ENCODE assay signal across 15 cellular contexts in the genomic region with DNA sequence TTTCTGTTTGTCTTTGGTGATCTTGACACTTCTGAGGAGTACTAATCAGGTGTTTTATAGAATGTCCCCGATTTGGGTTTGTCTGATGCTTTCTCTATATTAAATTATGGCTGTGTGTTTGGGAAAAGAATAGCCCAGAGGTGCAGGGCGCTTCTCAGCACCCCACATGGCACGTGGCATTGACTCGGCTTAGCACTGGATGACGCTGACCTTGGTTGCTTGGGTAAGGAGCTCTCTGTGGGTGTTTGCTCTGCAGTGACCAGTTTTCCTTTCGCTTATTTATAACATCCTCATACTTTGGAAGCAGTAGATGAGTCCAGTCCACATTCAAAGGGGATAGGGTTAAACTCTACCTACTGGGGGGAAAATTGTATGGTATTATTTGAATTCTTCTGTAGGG. TPM values are rescaled to one million over a fixed set of nuclear protein-coding genes. Genes with fewer than 3 reads are reported as not detected.
DNase-seq lines count a peak whose midpoint lies in the region; ATAC-seq, FAIRE-seq and TF ChIP-seq lines count a peak whose summit lies in the region.
"Had no signal": no experiment of that assay in that cellular context is flagged by ENCODE, and none has a peak within 500 bp of the region (broad histone marks: within the 10 kb centered on the region; RNA-seq: fewer than 3 reads in every experiment).

No MANE protein-coding gene starts in this region.

- H3K4me3 ChIP-seq in OCI-LY1 (ENCODE audit: low read depth, low read length, poor library complexity, severe bottlenecking) = peak overlapping the region; percentile 44
- H3K4me3 ChIP-seq in endodermal cell (ENCODE audit: low read length) = no peak overlapping the region
- H3K4me3 ChIP-seq in pancreas = no peak overlapping the region
- H3K4me3 ChIP-seq: ovary had no signal

- peaks cover 3% of the 10 kb centered on the region for H3K9me3 Mint-ChIP-seq in activated CD4-positive, alpha-beta T cell treated with anti-CD3 and anti-CD28 coated beads, Interleukin-2, amount 10 ng/mL, durations not matched to agents 24 days and 14 days
- no peaks in the 10 kb centered on the region for H3K9me3 Mint-ChIP-seq in endodermal cell

- H3K9ac ChIP-seq in OCI-LY1 (ENCODE audit: low read length) = 0 out of 2 replicates have a peak overlapping the region, but pooled peaks have one; percentile 66
- no peak overlapping the region for H3K9ac ChIP-seq in endodermal cell (ENCODE audit: extremely low read depth, low read length, poor library complexity, severe bottlenecking)

- H3K27ac ChIP-seq in OCI-LY1 (ENCODE audit: low read depth, low read length, poor library complexity, severe bottlenecking) = peak overlapping the region; percentile 96
- H3K27ac ChIP-seq in endodermal cell (ENCODE audit: low read depth, low read length) = no peak overlapping the region
- H3K27ac ChIP-seq in pancreas = peak overlapping the region in 2 of 4 donors; percentile 56 to 66
- H3K27ac ChIP-seq: ovary had no signal

- intact Hi-C loops in activated CD4-positive, alpha-beta T cell treated with anti-CD3 and anti-CD28 coated beads, Interleukin-2, amount 10 ng/mL, durations not matched to agents 24 days and 14 days (cut with micrococcal nuclease) = no loop called here
- intact Hi-C loops in pancreas (cut with DNase I) = no loop called here

- TF ChIP-seq CTCF in OCI-LY1 (IDR thresholded peaks at IDR 0.05; ENCODE audit: low read length) (no peak), endodermal cell (conservative IDR thresholded peaks at IDR 0.05) (no peak), pancreas (IDR thresholded peaks at IDR 0.05) (no peak)

- H2AFZ ChIP-seq in OCI-LY1 (ENCODE audit: low read length) = no peak overlapping the region

- ATAC-seq in pancreas = peak; percentile 76 to 84 (median 80)
- no peak for ATAC-seq in GM21786 (IDR thresholded peaks at IDR 0.05; ENCODE audit: unreplicated experiment)

- peak overlapping the region; percentile 24 for H3K4me3 Mint-ChIP-seq in activated CD4-positive, alpha-beta T cell treated with anti-CD3 and anti-CD28 coated beads, Interleukin-2, amount 10 ng/mL, durations not matched to agents 24 days and 14 days
- H3K4me3 Mint-ChIP-seq in endodermal cell = no peak overlapping the region

- no peaks in the 10 kb centered on the region for H3K9me3 ChIP-seq in OCI-LY1 (ENCODE audit: low read length)
- no peaks in the 10 kb centered on the region for H3K9me3 ChIP-seq in endodermal cell (ENCODE audit: control insufficient read depth, low read length)
- H3K9me3 ChIP-seq in pancreas = no peaks in the 10 kb centered on the region
- H3K9me3 ChIP-seq: ovary had no signal

- H3K4me1 ChIP-seq in OCI-LY1 (ENCODE audit: insufficient read depth, low read length, severe bottlenecking) (peaks cover 86% of the 10 kb centered on the region), endodermal cell (ENCODE audit: control insufficient read depth, insufficient read depth, low read length) (peaks cover 5% of the 10 kb centered on the region), pancreas (peaks cover 31 to 51% (median 46%) of the 10 kb centered on the region in 3 donors)

- H3K4me2 ChIP-seq in OCI-LY1 (ENCODE audit: low read length) = peak overlapping the region; percentile 87; the same call in 1 of the 2 replicates

- H3F3A ChIP-seq in OCI-LY1 (ENCODE audit: insufficient read depth, low read length) = no peaks in the 10 kb centered on the region

- H3K36me3 ChIP-seq in OCI-LY1 (ENCODE audit: insufficient read depth, low read length) (peaks cover 10% of the 10 kb centered on the region; the same call in 1 of the 2 replicates), endodermal cell (ENCODE audit: control insufficient read depth, insufficient read depth, low read length) (peaks cover 3% of the 10 kb centered on the region), pancreas (no peaks in the 10 kb centered on the region)
- H3K36me3 ChIP-seq: ovary had no signal

- peaks cover 23% of the 10 kb centered on the region for H3K36me3 Mint-ChIP-seq in activated CD4-positive, alpha-beta T cell treated with anti-CD3 and anti-CD28 coated beads, Interleukin-2, amount 10 ng/mL, durations not matched to agents 24 days and 14 days (ENCODE audit: low read depth)
- peaks cover 5% of the 10 kb centered on the region for H3K36me3 Mint-ChIP-seq in endodermal cell (ENCODE audit: low read depth)

- peaks cover 79% of the 10 kb centered on the region for H3K4me1 Mint-ChIP-seq in activated CD4-positive, alpha-beta T cell treated with anti-CD3 and anti-CD28 coated beads, Interleukin-2, amount 10 ng/mL, durations not matched to agents 24 days and 14 days
- peaks cover 69% of the 10 kb centered on the region for H3K4me1 Mint-ChIP-seq in endodermal cell

- peak; percentile 54 for DNase-seq in activated CD4-positive, alpha-beta T cell treated with anti-CD3 and anti-CD28 coated beads, Interleukin-2, amount 10 ng/mL, durations not matched to agents 24 days and 14 days
- no peak for DNase-seq in activated CD4-positive, alpha-beta T cell treated with anti-CD3 and anti-CD28 coated beads, Interleukin-2, amount 50 U/mL, for 1 hour
- DNase-seq in endodermal cell = no peak
- DNase-seq in pancreas = peak in 3 of 6 donors; percentile 32 to 48 (median 38)
- DNase-seq in DMS114 treated with DMSO at 0.1 percent for 48 hours (lab: John Stamatoyannopoulos, UW; ENCODE audit: unreplicated experiment) = no peak
- DNase-seq in DMS 273 (lab: John Stamatoyannopoulos, UW; ENCODE audit: unreplicated experiment) = no peak
- DNase-seq: activated CD8-positive, alpha-beta memory T cell treated with anti-CD3 and anti-CD28 coated beads for 24 hours; amniotic stem cell; cortex of kidney; NCI-H1105; ovary; SW 1271 had no signal

- H4K20me1 ChIP-seq in OCI-LY1 (ENCODE audit: insufficient read depth, low read length) = no peaks in the 10 kb centered on the region

- H3K27me3 Mint-ChIP-seq in activated CD4-positive, alpha-beta T cell treated with anti-CD3 and anti-CD28 coated beads, Interleukin-2, amount 10 ng/mL, durations not matched to agents 24 days and 14 days = no peaks in the 10 kb centered on the region
- no peaks in the 10 kb centered on the region for H3K27me3 Mint-ChIP-seq in endodermal cell (ENCODE audit: insufficient read depth)

- no peaks in the 10 kb centered on the region for H3K9me2 ChIP-seq in OCI-LY1 (ENCODE audit: low read depth, low read length)

- H3K27me3 ChIP-seq in OCI-LY1 (ENCODE audit: insufficient read depth, low read length) (no peaks in the 10 kb centered on the region), endodermal cell (ENCODE audit: control insufficient read depth, insufficient read depth, low read length, poor library complexity, severe bottlenecking) (no peaks in the 10 kb centered on the region), pancreas (no peaks in the 10 kb centered on the region)
- H3K27me3 ChIP-seq: ovary had no signal

- WGBS in endodermal cell (ENCODE audit: insufficient coverage in 1 of 2, insufficient read length in 1 of 2), 2 experiments = 93 to 95% methylated on average over 4 to 6 of the region's 6 CpGs
- WGBS in pancreas, 2 donors = 39 to 40% methylated on average over 6 of the region's 6 CpGs

- no peak for FAIRE-seq in pancreas (lab: Jason Lieb, UNC)
- FAIRE-seq: A204.1 had no signal

- peaks cover 100% of the 10 kb centered on the region for H3K79me2 ChIP-seq in OCI-LY1 (ENCODE audit: insufficient read depth, low read length)

- H3K27ac Mint-ChIP-seq in activated CD4-positive, alpha-beta T cell treated with anti-CD3 and anti-CD28 coated beads, Interleukin-2, amount 10 ng/mL, durations not matched to agents 24 days and 14 days = peak overlapping the region; percentile 44
- H3K27ac Mint-ChIP-seq in endodermal cell = peak overlapping the region; percentile 25

RNA-seq across cellular contexts. Expression of a gene that starts 12.5 kb away (rescaled TPM):
- 31.6 and 33.9 TPM in 2 replicates for total RNA-seq in activated CD4-positive, alpha-beta T cell treated with anti-CD3 and anti-CD28 coated beads, Interleukin-2, amount 10 ng/mL, durations not matched to agents 24 days and 14 days
- 10 to 100 TPM; 44.9 to 47.0 TPM for total RNA-seq in endodermal cell
- 41.7 TPM for polyA plus RNA-seq in endodermal cell (2013, experiment 1 of 2)
- polyA plus RNA-seq in endodermal cell (2013, experiment 2 of 2) = 35.4 TPM
- total RNA-seq in pancreas = 10 to 100 TPM; 18.0 to 26.9 (median 21.3) TPM
- polyA plus RNA-seq in pancreas = 10 to 100 TPM; 15.7 to 28.1 TPM

RNA-seq across cellular contexts. Expression of a gene that starts 14.4 kb away (rescaled TPM):
- 145 and 147 TPM in 2 replicates for total RNA-seq in activated CD4-positive, alpha-beta T cell treated with anti-CD3 and anti-CD28 coated beads, Interleukin-2, amount 10 ng/mL, durations not matched to agents 24 days and 14 days
- 10 to 100 TPM; 38.3 to 46.1 TPM for total RNA-seq in endodermal cell
- polyA plus RNA-seq in endodermal cell (2013, experiment 1 of 2) = 29.2 TPM
- 27.1 TPM for polyA plus RNA-seq in endodermal cell (2013, experiment 2 of 2)
- total RNA-seq in pancreas = 10 to 100 TPM; 47.1 to 66.4 (median 59.2) TPM
- 10 to 100 TPM; 24.2 to 33.2 TPM for polyA plus RNA-seq in pancreas
